ENCODE assay signal across 1 cellular context in the genomic region with DNA sequence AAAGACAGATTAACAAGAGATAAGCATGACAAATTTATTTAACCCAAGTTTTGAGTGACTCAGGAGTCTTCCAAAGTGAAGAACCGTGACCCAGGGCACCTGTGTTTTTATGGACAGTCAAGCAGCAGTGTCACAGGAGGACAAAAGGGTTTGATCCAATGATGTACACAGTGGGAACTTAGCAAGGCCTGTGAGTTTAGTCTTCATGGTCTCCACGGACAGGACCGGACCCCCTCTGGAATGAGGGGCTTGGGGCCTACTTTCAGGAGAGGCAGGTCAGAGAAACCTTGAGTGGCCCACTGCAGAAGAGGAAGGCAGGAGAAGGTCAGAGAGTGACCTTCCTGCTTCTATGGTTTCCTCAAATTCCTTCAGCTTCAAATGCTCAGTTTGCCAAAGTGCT.
A peak's percentile ranks its signal among the peaks of the same experiment; 100 is the strongest.
TF ChIP-seq lines count a peak whose summit lies in the region.

No MANE protein-coding gene starts in this region.

TF ChIP-seq in GM12878, 131 proteins besides CTCF, POLR2A, EP300 and RAD21:
- peak in 1 of 2 experiments; percentile 96; a peak in 2 of 4 replicates for TF ChIP-seq ETV6 (conservative IDR thresholded peaks at IDR 0.05 in 1 of 2, IDR thresholded peaks at IDR 0.05 in 1 of 2; ENCODE audit: borderline replicate concordance in 1 of 2, low read depth in 1 of 2)
- no peak for TF ChIP-seq PAX5 (IDR thresholded peaks at IDR 0.05; ENCODE audit: borderline replicate concordance, low read depth, low read length)
- peak; percentile 68 for TF ChIP-seq NFXL1 (IDR thresholded peaks at IDR 0.05; ENCODE audit: borderline replicate concordance)
- no peak for TF ChIP-seq SREBF2 (IDR thresholded peaks at IDR 0.05; ENCODE audit: low read length)
- TF ChIP-seq RB1 (IDR thresholded peaks at IDR 0.05; ENCODE audit: borderline replicate concordance) = 0 out of 2 replicates have a peak, but pooled peaks have one; percentile 19
